13 cellular contexts compared by ENCODE assay signal in genomic region chr17:65742433-65743312, GRCh38.
DNase-seq lines count a peak whose midpoint lies in the region; ATAC-seq and TF ChIP-seq lines count a peak whose summit lies in the region.
"Had no signal": no experiment of that assay in that cellular context is flagged by ENCODE, and none has a peak within 500 bp of the region (broad histone marks: within the 10 kb centered on the region; RNA-seq: fewer than 3 reads in every experiment).

No MANE protein-coding gene starts in this region.

- DNase-seq in GM04503 (ENCODE audit: low read depth) (peak; percentile 82), NCI-H524 treated with DMSO at 0.1 percent for 48 hours (lab: John Stamatoyannopoulos, UW) (peak; percentile 32), endodermal cell (no peak), non-pigmented ciliary epithelial cell (ENCODE audit: low read depth) (peak; percentile 65), activated gamma-delta T cell (lab: John Stamatoyannopoulos, UW) (no peak), KBM-7 (no peak)
- no peak for DNase-seq in effector memory CD8-positive, alpha-beta T cell
- no peak for DNase-seq in activated T-cell treated with anti-CD3 and anti-CD28 coated beads, Interleukin-2, amount 50 U/mL, for 24 hours
- DNase-seq: esophagus squamous epithelium, NCI-H2227 treated with DMSO at 0.1 percent for 48 hours, substantia nigra had no signal

- peaks cover 2% of the 10 kb centered on the region for H3K36me3 Mint-ChIP-seq in endodermal cell (ENCODE audit: low read depth)
- no peaks in the 10 kb centered on the region for H3K36me3 Mint-ChIP-seq in effector memory CD8-positive, alpha-beta T cell (ENCODE audit: insufficient read depth)
- H3K36me3 Mint-ChIP-seq in activated T-cell treated with anti-CD3 and anti-CD28 coated beads, Interleukin-2, amount 50 U/mL, for 24 hours (ENCODE audit: low read depth): no peaks in the 10 kb centered on the region

- peaks cover 6% of the 10 kb centered on the region for H3K9me3 ChIP-seq in endodermal cell (ENCODE audit: control insufficient read depth, low read length)

- no peaks in the 10 kb centered on the region for H3K4me1 Mint-ChIP-seq in endodermal cell
- no peaks in the 10 kb centered on the region for H3K4me1 Mint-ChIP-seq in effector memory CD8-positive, alpha-beta T cell (ENCODE audit: low read depth in 2 of 2)
- peaks cover 22% of the 10 kb centered on the region for H3K4me1 Mint-ChIP-seq in activated T-cell treated with anti-CD3 and anti-CD28 coated beads, Interleukin-2, amount 50 U/mL, for 24 hours (ENCODE audit: low read depth)

- no peak for ATAC-seq in effector memory CD8-positive, alpha-beta T cell (replicated peaks)
- ATAC-seq: GM12878 had no signal

- no peaks in the 10 kb centered on the region for H3K4me1 ChIP-seq in endodermal cell (ENCODE audit: control insufficient read depth, insufficient read depth, low read length)
- H3K4me1 ChIP-seq: parathyroid adenoma had no signal

- no peaks in the 10 kb centered on the region for H3K36me3 ChIP-seq in endodermal cell (ENCODE audit: control insufficient read depth, insufficient read depth, low read length)
- H3K36me3 ChIP-seq: esophagus squamous epithelium had no signal

- H3K27me3 ChIP-seq in endodermal cell (ENCODE audit: control insufficient read depth, insufficient read depth, low read length, poor library complexity, severe bottlenecking): no peaks in the 10 kb centered on the region
- H3K27me3 ChIP-seq: esophagus squamous epithelium had no signal

- no peak overlapping the region for H3K4me3 Mint-ChIP-seq in endodermal cell
- H3K4me3 Mint-ChIP-seq in effector memory CD8-positive, alpha-beta T cell: no peak overlapping the region
- H3K4me3 Mint-ChIP-seq in activated T-cell treated with anti-CD3 and anti-CD28 coated beads, Interleukin-2, amount 50 U/mL, for 24 hours: no peak overlapping the region

- in situ Hi-C loops in KBM-7 (cut with MboI; ENCODE audit: low pct_unique_long_range_greater_than_20kb, low sequenced_read_pairs): no loop called here

- H3K9ac ChIP-seq in endodermal cell (ENCODE audit: extremely low read depth, low read length, poor library complexity, severe bottlenecking): no peak overlapping the region
- H3K9ac ChIP-seq: parathyroid adenoma had no signal

- no peak for TF ChIP-seq CTCF in endodermal cell (conservative IDR thresholded peaks at IDR 0.05)

- peaks cover 1% of the 10 kb centered on the region for H3K27me3 Mint-ChIP-seq in endodermal cell (ENCODE audit: insufficient read depth)
- H3K27me3 Mint-ChIP-seq in effector memory CD8-positive, alpha-beta T cell: no peaks in the 10 kb centered on the region
- H3K27me3 Mint-ChIP-seq in activated T-cell treated with anti-CD3 and anti-CD28 coated beads, Interleukin-2, amount 50 U/mL, for 24 hours: no peaks in the 10 kb centered on the region

- no peak overlapping the region for H3K4me3 ChIP-seq in endodermal cell (ENCODE audit: low read length)
- H3K4me3 ChIP-seq: esophagus squamous epithelium, GM12878 had no signal

- 70 to 72% methylated on average over 4 to 6 of the region's 6 CpGs for WGBS in endodermal cell (ENCODE audit: insufficient coverage in 1 of 2, insufficient read length in 1 of 2), 2 experiments

- no peak overlapping the region for H3K27ac Mint-ChIP-seq in endodermal cell
- H3K27ac Mint-ChIP-seq in effector memory CD8-positive, alpha-beta T cell: no peak overlapping the region
- no peak overlapping the region for H3K27ac Mint-ChIP-seq in activated T-cell treated with anti-CD3 and anti-CD28 coated beads, Interleukin-2, amount 50 U/mL, for 24 hours

- peaks cover 3% of the 10 kb centered on the region for H3K9me3 Mint-ChIP-seq in endodermal cell
- no peaks in the 10 kb centered on the region for H3K9me3 Mint-ChIP-seq in effector memory CD8-positive, alpha-beta T cell
- no peaks in the 10 kb centered on the region for H3K9me3 Mint-ChIP-seq in activated T-cell treated with anti-CD3 and anti-CD28 coated beads, Interleukin-2, amount 50 U/mL, for 24 hours

- H3K27ac ChIP-seq in endodermal cell (ENCODE audit: low read depth, low read length): peak overlapping the region; percentile 36
- H3K27ac ChIP-seq: parathyroid adenoma had no signal

Comparison
In these comparisons a context has a peak if more than half of its experiments do, and no peak if none do; other contexts are left out.
1. DNase-seq: peak in GM04503 (single experiment), NCI-H524 treated with DMSO at 0.1 percent for 48 hours (single experiment) and non-pigmented ciliary epithelial cell (single experiment); none in endodermal cell (single experiment), effector memory CD8-positive, alpha-beta T cell (0 of 3), activated gamma-delta T cell (single experiment), KBM-7 (single experiment) and activated T-cell treated with anti-CD3 and anti-CD28 coated beads, Interleukin-2, amount 50 U/mL, for 24 hours (single experiment).